20 cellular contexts compared by ENCODE assay signal in the genomic region with DNA sequence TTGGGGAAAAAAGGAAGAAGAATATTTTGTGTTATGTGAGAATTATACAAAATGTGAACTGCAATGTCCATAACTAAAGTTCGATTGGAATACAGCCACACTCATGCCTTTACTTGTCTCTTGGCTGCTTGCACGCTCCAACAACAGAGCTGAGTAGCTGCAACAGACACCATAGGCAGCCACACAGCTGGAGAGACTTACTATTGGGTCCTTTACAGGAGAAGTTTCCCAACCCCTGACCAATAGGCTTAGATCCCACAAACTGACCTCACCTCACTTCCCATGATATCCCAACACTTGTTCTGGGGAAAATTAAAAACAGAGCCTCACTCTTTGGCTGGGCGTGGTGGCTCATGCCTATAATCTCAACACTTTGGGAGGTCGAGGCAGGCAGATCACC.
DNase-seq lines count a peak whose midpoint lies in the region; FAIRE-seq and TF ChIP-seq lines count a peak whose summit lies in the region.
"Had no signal": no experiment of that assay in that cellular context is flagged by ENCODE, and none has a peak within 500 bp of the region (broad histone marks: within the 10 kb centered on the region; RNA-seq: fewer than 3 reads in every experiment).

No MANE protein-coding gene starts in this region.

- no peak overlapping the region for H3K4me2 ChIP-seq in keratinocyte (ENCODE audit: control insufficient read depth, extremely low read depth, insufficient read depth, low read depth, low read length)

- dilution Hi-C loops in keratinocyte (cut with MboI; ENCODE audit: extremely low pct_ligation_motif_present, low sequenced_read_pairs): no loop called here

- FAIRE-seq in keratinocyte (lab: Jason Lieb, UNC): peak; percentile 44
- FAIRE-seq: GM12878 had no signal

- no peak for TF ChIP-seq CTCF in choroid plexus epithelial cell (conservative IDR thresholded peaks at IDR 0.05; ENCODE audit: low read depth, low read length)
- no peak for TF ChIP-seq CTCF in fibroblast of mammary gland (conservative IDR thresholded peaks at IDR 0.05; ENCODE audit: control insufficient read depth, insufficient read depth, low read depth, low read length)
- TF ChIP-seq CTCF in keratinocyte (optimal IDR thresholded peaks at IDR 0.05 in 1 of 3, IDR thresholded peaks at IDR 0.05 in 1 of 3, conservative IDR thresholded peaks at IDR 0.05 in 1 of 3; ENCODE audit: extremely low read depth in 1 of 3, insufficient read depth in 2 of 3, low read length in 3 of 3): no peak
- no peak for TF ChIP-seq CTCF in WERI-Rb-1 (IDR thresholded peaks at IDR 0.05; ENCODE audit: low read depth, low read length)

- H3K4me3 ChIP-seq in choroid plexus epithelial cell (ENCODE audit: low read depth, low read length) (no peak overlapping the region), fibroblast of mammary gland (ENCODE audit: control insufficient read depth, low read depth, low read length) (no peak overlapping the region), keratinocyte (ENCODE audit: control insufficient read depth in 2 of 3, extremely low read depth in 1 of 3, insufficient read depth in 2 of 3, low read depth in 1 of 3, low read length in 3 of 3) (no peak overlapping the region), WERI-Rb-1 (ENCODE audit: low read depth, low read length) (no peak overlapping the region)
- H3K4me3 ChIP-seq: GM12878, GM23248, HAP-1 had no signal

- peak; percentile 13 for DNase-seq in NCI-H226
- peak; percentile 12 for DNase-seq in choroid plexus epithelial cell (ENCODE audit: low read depth)
- peak; percentile 30 for DNase-seq in fibroblast of mammary gland (ENCODE audit: low read depth)
- no peak for DNase-seq in keratinocyte (ENCODE audit: low read depth, low spot score)
- DNase-seq in islet precursor cell: no peak
- DNase-seq in NCI-H82 treated with DMSO at 0.1 percent for 48 hours (lab: John Stamatoyannopoulos, UW; ENCODE audit: unreplicated experiment): no peak
- no peak for DNase-seq in WERI-Rb-1
- DNase-seq: BE2C; C1 segment of cervical spinal cord; CD4-positive, CD25-positive, alpha-beta regulatory T cell; CD8-positive, alpha-beta memory T cell; COR-L47; DMS 273 treated with DMSO at 0.1 percent for 48 hours; DMS53; DND-41; EL; GM23248 had no signal

- no peaks in the 10 kb centered on the region for H3K79me2 ChIP-seq in keratinocyte (ENCODE audit: control insufficient read depth, insufficient read depth, low read length)

- H3K36me3 ChIP-seq in keratinocyte (ENCODE audit: control insufficient read depth in 2 of 2, extremely low read depth in 1 of 2, insufficient read depth in 2 of 2, low read length in 2 of 2) (no peaks in the 10 kb centered on the region), WERI-Rb-1 (no peaks in the 10 kb centered on the region)
- H3K36me3 ChIP-seq: BE2C, HAP-1 had no signal

- H3K27ac ChIP-seq in keratinocyte (ENCODE audit: control insufficient read depth, insufficient read depth, low read length) (no peak overlapping the region), WERI-Rb-1 (no peak overlapping the region)
- H3K27ac ChIP-seq: GM23248, HL-60 had no signal

- no peak overlapping the region for H3K9ac ChIP-seq in keratinocyte (ENCODE audit: control insufficient read depth, extremely low read depth, insufficient read depth, low read length)
- H3K9ac ChIP-seq: GM23248 had no signal

- no peaks in the 10 kb centered on the region for H3K9me1 ChIP-seq in keratinocyte (ENCODE audit: control insufficient read depth, extremely low read depth, insufficient read depth, low read length)

- no peaks in the 10 kb centered on the region for H3K9me3 ChIP-seq in keratinocyte (ENCODE audit: control insufficient read depth, low read depth, low read length)
- H3K9me3 ChIP-seq in WERI-Rb-1 (ENCODE audit: severe bottlenecking): no peaks in the 10 kb centered on the region
- H3K9me3 ChIP-seq: BE2C, HAP-1 had no signal

- peaks cover 12% of the 10 kb centered on the region for H3K4me1 ChIP-seq in keratinocyte (ENCODE audit: control insufficient read depth, extremely low read depth, insufficient read depth, low read length)
- H3K4me1 ChIP-seq: HAP-1 had no signal

- H3K27me3 ChIP-seq in keratinocyte (ENCODE audit: control insufficient read depth, extremely low read depth, insufficient read depth, low read length) (peaks cover 5% of the 10 kb centered on the region), WERI-Rb-1 (ENCODE audit: insufficient read depth, low read depth, severe bottlenecking) (no peaks in the 10 kb centered on the region)
- H3K27me3 ChIP-seq: BE2C had no signal

- no peak overlapping the region for H2AFZ ChIP-seq in keratinocyte (ENCODE audit: control insufficient read depth, low read length)
- H2AFZ ChIP-seq: GM23248 had no signal

- no peaks in the 10 kb centered on the region for H4K20me1 ChIP-seq in keratinocyte (ENCODE audit: control insufficient read depth, extremely low read depth, insufficient read depth, low read length)

Comparison
In these comparisons a context has a peak if more than half of its experiments do, and no peak if none do; other contexts are left out.
1. DNase-seq: peak in NCI-H226 (single experiment), choroid plexus epithelial cell (single experiment) and fibroblast of mammary gland (single experiment); none in keratinocyte (single experiment), islet precursor cell (single experiment), NCI-H82 treated with DMSO at 0.1 percent for 48 hours (single experiment) and WERI-Rb-1 (single experiment).